Comparison of ENCODE assay signal across 8 cellular contexts in the genomic region with DNA sequence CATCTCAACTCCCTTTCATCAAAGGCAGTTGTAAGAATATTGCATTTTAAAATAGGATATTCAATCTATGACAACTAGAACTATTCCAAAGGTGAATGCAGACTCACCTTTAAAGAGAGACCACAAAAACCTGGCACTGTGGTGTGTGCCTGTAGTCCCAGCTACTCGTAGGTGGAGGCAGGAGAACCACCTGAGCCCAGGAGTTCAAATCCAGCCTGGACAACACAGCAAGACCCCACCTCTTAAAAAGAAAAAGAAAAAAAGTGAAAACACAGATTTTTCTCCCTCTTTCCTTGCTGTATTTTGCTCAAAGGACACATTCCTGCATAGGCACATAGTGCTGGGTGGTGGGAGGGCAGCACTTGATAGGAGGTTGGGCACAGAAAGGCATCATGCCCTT. TPM values are rescaled to one million over a fixed set of nuclear protein-coding genes. Genes with fewer than 3 reads are reported as not detected.
DNase-seq lines count a peak whose midpoint lies in the region; ATAC-seq, FAIRE-seq and TF ChIP-seq lines count a peak whose summit lies in the region.

No MANE protein-coding gene starts in this region.

- in situ Hi-C loops in brain microvascular endothelial cell (cut with HindIII; ENCODE audit: low pct_ligation_motif_present, low sequenced_read_pairs), result no loop called here

- no peak overlapping the region for H3K9ac ChIP-seq in muscle layer of colon (ENCODE audit: low read length)

- H3K36me3 ChIP-seq in brain microvascular endothelial cell (replicated peaks) (peaks cover 8% of the 10 kb centered on the region), muscle layer of colon (ENCODE audit: insufficient read depth, low read length) (no peaks in the 10 kb centered on the region)

- peak overlapping the region; percentile 91 for H3K4me2 ChIP-seq in A549

- H3K4me1 ChIP-seq in A549, result peaks cover 16% of the 10 kb centered on the region; the same call in 1 of the 3 replicates
- H3K4me1 ChIP-seq in muscle layer of colon (ENCODE audit: insufficient read depth, low read length), result peaks cover 13% of the 10 kb centered on the region

- no peak for TF ChIP-seq POLR2A in A549 (IDR thresholded peaks at IDR 0.05; ENCODE audit: low read length)

- peak overlapping the region; percentile 80 for H3K4me3 ChIP-seq in A549
- peak overlapping the region; percentile 89 for H3K4me3 ChIP-seq in HL-60 (replicated peaks; ENCODE audit: insufficient read depth, low read length)
- H3K4me3 ChIP-seq in brain microvascular endothelial cell (ENCODE audit: low read depth, low read length), result peak overlapping the region; percentile 91
- peak overlapping the region; percentile 63 to 75 for H3K4me3 ChIP-seq in muscle layer of colon (ENCODE audit: low read depth in 1 of 2, low read length in 2 of 2)

- TF ChIP-seq CTCF in A549 (IDR thresholded peaks at IDR 0.05) (no peak), HL-60 (IDR thresholded peaks at IDR 0.05; ENCODE audit: insufficient read depth, low read length) (no peak), brain microvascular endothelial cell (IDR thresholded peaks at IDR 0.05; ENCODE audit: low read depth, low read length, missing control alignments) (no peak)

- no peak for FAIRE-seq in A549 (lab: Jason Lieb, UNC)

- DNase-seq in A549 (ENCODE audit: low read depth in 1 of 2, low spot score in 1 of 2), result no peak
- DNase-seq in HL-60 (ENCODE audit: low read depth in 1 of 2, low spot score in 1 of 2), result no peak
- no peak for DNase-seq in brain microvascular endothelial cell
- DNase-seq in NCI-H187 treated with DMSO at 0.1 percent for 48 hours (lab: John Stamatoyannopoulos, UW), result no peak

- TF ChIP-seq EP300 in A549 (IDR thresholded peaks at IDR 0.05), result no peak

- H3K27ac ChIP-seq in A549 (peak overlapping the region; percentile 86 to 95), HL-60 (replicated peaks) (peak overlapping the region; percentile 66), brain microvascular endothelial cell (no peak overlapping the region), muscle layer of colon (ENCODE audit: low read depth, low read length) (no peak overlapping the region)

- 72% methylated on average over 1 of the region's 1 CpG for WGBS in A549 (ENCODE audit: missing lambda C conversion rate)

- H3K9me3 ChIP-seq in A549 (no peaks in the 10 kb centered on the region), muscle layer of colon (ENCODE audit: low read length) (no peaks in the 10 kb centered on the region)

- no peaks in the 10 kb centered on the region for H3K27me3 ChIP-seq in HL-60 (ENCODE audit: insufficient read depth, poor library complexity, severe bottlenecking)
- H3K27me3 ChIP-seq in brain microvascular endothelial cell (replicated peaks), result no peaks in the 10 kb centered on the region
- H3K27me3 ChIP-seq in muscle layer of colon (ENCODE audit: control insufficient read depth in 1 of 2, insufficient read depth in 2 of 2, low read length in 2 of 2), result no peaks in the 10 kb centered on the region

- CTCF ChIA-PET in A549 (lab: Yijun Ruan, JAX), result interaction anchor here (0.7 to 1.2 kb wide), 3 partner anchors 14 to 713 kb away, joined by 3 to 6 read pairs (median 4); partner anchors contain the start of gene TCTN3

- ATAC-seq in A549 (no peak), HG02642 (IDR thresholded peaks at IDR 0.05; ENCODE audit: poor library complexity, unreplicated experiment) (no peak), HG02938 (IDR thresholded peaks at IDR 0.05; ENCODE audit: unreplicated experiment) (no peak), GM18858 (IDR thresholded peaks at IDR 0.05; ENCODE audit: unreplicated experiment) (no peak)

- POLR2A ChIA-PET in A549 (lab: Yijun Ruan, JAX), result interaction anchor here (0.6 kb wide), 1 partner anchor 37 kb away, joined by 4 read pairs; the partner anchor contains the start of gene TCTN3

- no peak for TF ChIP-seq RAD21 in A549 (conservative IDR thresholded peaks at IDR 0.05 in 1 of 2, IDR thresholded peaks at IDR 0.05 in 1 of 2)

TF ChIP-seq in A549, 52 proteins besides CTCF, POLR2A, EP300 and RAD21:
- TF ChIP-seq, protein P1, sequence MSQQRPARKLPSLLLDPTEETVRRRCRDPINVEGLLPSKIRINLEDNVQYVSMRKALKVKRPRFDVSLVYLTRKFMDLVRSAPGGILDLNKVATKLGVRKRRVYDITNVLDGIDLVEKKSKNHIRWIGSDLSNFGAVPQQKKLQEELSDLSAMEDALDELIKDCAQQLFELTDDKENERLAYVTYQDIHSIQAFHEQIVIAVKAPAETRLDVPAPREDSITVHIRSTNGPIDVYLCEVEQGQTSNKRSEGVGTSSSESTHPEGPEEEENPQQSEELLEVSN (IDR thresholded peaks at IDR 0.05; ENCODE audit: borderline replicate concordance, low read depth), result no peak
- TF ChIP-seq, protein P2, sequence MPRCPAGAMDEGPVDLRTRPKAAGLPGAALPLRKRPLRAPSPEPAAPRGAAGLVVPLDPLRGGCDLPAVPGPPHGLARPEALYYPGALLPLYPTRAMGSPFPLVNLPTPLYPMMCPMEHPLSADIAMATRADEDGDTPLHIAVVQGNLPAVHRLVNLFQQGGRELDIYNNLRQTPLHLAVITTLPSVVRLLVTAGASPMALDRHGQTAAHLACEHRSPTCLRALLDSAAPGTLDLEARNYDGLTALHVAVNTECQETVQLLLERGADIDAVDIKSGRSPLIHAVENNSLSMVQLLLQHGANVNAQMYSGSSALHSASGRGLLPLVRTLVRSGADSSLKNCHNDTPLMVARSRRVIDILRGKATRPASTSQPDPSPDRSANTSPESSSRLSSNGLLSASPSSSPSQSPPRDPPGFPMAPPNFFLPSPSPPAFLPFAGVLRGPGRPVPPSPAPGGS (IDR thresholded peaks at IDR 0.05), result no peak
- TF ChIP-seq CHD2 (IDR thresholded peaks at IDR 0.05; ENCODE audit: low read length, partially characterized antibody), result no peak
- no peak for TF ChIP-seq HES2 (IDR thresholded peaks at IDR 0.05)
- no peak for TF ChIP-seq TP53 (CRISPR knock-in tag; IDR thresholded peaks at IDR 0.05)
- TF ChIP-seq SMC3 (IDR thresholded peaks at IDR 0.05), result no peak
- TF ChIP-seq ZC3H11A (IDR thresholded peaks at IDR 0.05), result no peak

RNA-seq across cellular contexts. Expression of gene ALDH18A1, which starts 0.7 kb away (rescaled TPM):
- polyA plus RNA-seq in A549 (2011; rRNA removed) (69.9 and 80.1 TPM in 2 replicates), A549 (2017; fragmentation: RNase III; extraction: RNeasy Plus Mini Kit Qiagen cat#74134 plus additional on column Dnase treatment) (41.8 to 44.3 TPM (median 43.1 TPM) in 3 replicates)
- 25.1 and 30.2 TPM in 2 replicates for polyA plus RNA-seq in A549 (2012; cell fraction: cytosol; rRNA removed)
- polyA plus RNA-seq in A549 (2012; cell fraction: nucleus; rRNA removed), result 79.7 and 83.3 TPM in 2 replicates
- polyA minus RNA-seq in A549 (2011; rRNA and poly(A)+ RNA removed), result 124 and 130 TPM in 2 replicates

RNA-seq across cellular contexts. Expression of gene TCTN3, which starts 36.5 kb away (rescaled TPM):
- polyA plus RNA-seq in A549 (2011; rRNA removed) (55.5 and 63.0 TPM in 2 replicates), A549 (2017; fragmentation: RNase III; extraction: RNeasy Plus Mini Kit Qiagen cat#74134 plus additional on column Dnase treatment) (36.5 to 38.1 TPM (median 37.3 TPM) in 3 replicates)
- 22.0 and 29.6 TPM in 2 replicates for polyA plus RNA-seq in A549 (2012; cell fraction: cytosol; rRNA removed)
- 44.3 and 52.6 TPM in 2 replicates for polyA plus RNA-seq in A549 (2012; cell fraction: nucleus; rRNA removed)
- 47.5 and 49.1 TPM in 2 replicates for polyA minus RNA-seq in A549 (2011; rRNA and poly(A)+ RNA removed)

Comparison
In these comparisons a context has a peak if more than half of its experiments do, and no peak if none do; other contexts are left out.
1. H3K27ac ChIP-seq: peak in A549 (2 of 2) and HL-60 (single experiment); none in brain microvascular endothelial cell (single experiment) and muscle layer of colon (single experiment).
2. Peak in every context shown above with its lines, with median percentiles within 50 percentile points of each other: H3K4me3 ChIP-seq.